In genomic region chr6:32581275-32582095, GRCh38 we compare ENCODE assay signal across 19 cellular contexts. TPM values are rescaled to one million over a fixed set of nuclear protein-coding genes. Genes with fewer than 3 reads are reported as not detected.
DNase-seq lines count a peak whose midpoint lies in the region; ATAC-seq, FAIRE-seq and TF ChIP-seq lines count a peak whose summit lies in the region.
"Had no signal": no experiment of that assay in that cellular context is flagged by ENCODE, and none has a peak within 500 bp of the region (broad histone marks: within the 10 kb centered on the region; RNA-seq: fewer than 3 reads in every experiment).

No MANE protein-coding gene starts in this region.

- no peaks in the 10 kb centered on the region for H3K36me3 ChIP-seq in PC-3 (ENCODE audit: low read depth, low read length)
- H3K36me3 ChIP-seq: BLaER1 treated with 17β-estradiol and CSF1 and Interleukin-3, amounts not matched to agents 10 nM and 100 nM; Peyer's patch had no signal

- no peaks in the 10 kb centered on the region for H4K20me1 ChIP-seq in PC-3 (ENCODE audit: low read length)
- H4K20me1 ChIP-seq: BLaER1 treated with 17β-estradiol and CSF1 and Interleukin-3, amounts not matched to agents 10 nM and 100 nM had no signal

- intact Hi-C loops in PC-3 (cut with micrococcal nuclease) = no loop called here

- no peak overlapping the region for H3K4me2 ChIP-seq in PC-3 (ENCODE audit: low read length)
- H3K4me2 ChIP-seq: BLaER1 treated with 17β-estradiol and CSF1 and Interleukin-3, amounts not matched to agents 10 nM and 100 nM had no signal

- H3K9me3 Mint-ChIP-seq in stimulated activated effector memory CD8-positive, alpha-beta T cell treated with anti-CD3 and anti-CD28 coated beads, Interleukin-12 subunit alpha, Interleukin-12 subunit beta, amount 100 ng/mL, for 72 hours = no peaks in the 10 kb centered on the region
- no peaks in the 10 kb centered on the region for H3K9me3 Mint-ChIP-seq in progenitor cell of endocrine pancreas (ENCODE audit: low read depth)

- H2AFZ ChIP-seq in PC-3 (ENCODE audit: low read length) = no peak overlapping the region

- H3K4me1 Mint-ChIP-seq in T-helper 17 cell (peaks cover 8% of the 10 kb centered on the region), progenitor cell of endocrine pancreas (ENCODE audit: low read depth) (peaks cover 8% of the 10 kb centered on the region)
- H3K4me1 Mint-ChIP-seq in stimulated activated effector memory CD8-positive, alpha-beta T cell treated with anti-CD3 and anti-CD28 coated beads, Interleukin-12 subunit alpha, Interleukin-12 subunit beta, amount 100 ng/mL, for 72 hours = peaks cover 44% of the 10 kb centered on the region

- POLR2A ChIA-PET in PC-3 (lab: Charles Lee; ENCODE audit: unreplicated experiment) = no interaction called here

- no peaks in the 10 kb centered on the region for H3K4me1 ChIP-seq in PC-3 (ENCODE audit: insufficient read depth, low read length)
- H3K4me1 ChIP-seq: BLaER1 treated with 17β-estradiol and CSF1 and Interleukin-3, amounts not matched to agents 10 nM and 100 nM; Peyer's patch had no signal

- peak; percentile 53; the same call in 1 of the 2 replicates for TF ChIP-seq POLR2A in GM12892 (IDR thresholded peaks at IDR 0.05; ENCODE audit: low read depth, low read length)

- H3F3A ChIP-seq in PC-3 (ENCODE audit: low read length, unreplicated experiment) = no peaks in the 10 kb centered on the region

- H3K36me3 Mint-ChIP-seq in T-helper 17 cell (ENCODE audit: low read depth) = peaks cover 5% of the 10 kb centered on the region
- H3K36me3 Mint-ChIP-seq in stimulated activated effector memory CD8-positive, alpha-beta T cell treated with anti-CD3 and anti-CD28 coated beads, Interleukin-12 subunit alpha, Interleukin-12 subunit beta, amount 100 ng/mL, for 72 hours = peaks cover 90% of the 10 kb centered on the region
- peaks cover 3% of the 10 kb centered on the region for H3K36me3 Mint-ChIP-seq in progenitor cell of endocrine pancreas (ENCODE audit: insufficient read depth)

- no peak for TF ChIP-seq CTCF in PC-3 (conservative IDR thresholded peaks at IDR 0.05; ENCODE audit: low read depth, low read length)
- TF ChIP-seq CTCF in progenitor cell of endocrine pancreas (IDR thresholded peaks at IDR 0.05; ENCODE audit: unreplicated experiment) = no peak

- H3K4me3 ChIP-seq in PC-3 (ENCODE audit: low read length) = no peak overlapping the region
- H3K4me3 ChIP-seq: BLaER1 treated with 17β-estradiol and CSF1 and Interleukin-3, amounts not matched to agents 10 nM and 100 nM; Peyer's patch had no signal

- no peak overlapping the region for H3K9ac ChIP-seq in PC-3 (ENCODE audit: low read length)
- H3K9ac ChIP-seq: BLaER1 treated with 17β-estradiol and CSF1 and Interleukin-3, amounts not matched to agents 10 nM and 100 nM had no signal

- DNase-seq in GM12892 (ENCODE audit: insufficient read length) (no peak), T-helper 17 cell (no peak), iris pigment epithelial cell (ENCODE audit: low read depth) (peak; percentile 7), PC-3 (no peak), progenitor cell of endocrine pancreas (ENCODE audit: low spot score, unreplicated experiment) (no peak)
- DNase-seq in stimulated activated effector memory CD8-positive, alpha-beta T cell treated with anti-CD3 and anti-CD28 coated beads, Interleukin-12 subunit alpha, Interleukin-12 subunit beta, amount 100 ng/mL, for 72 hours (ENCODE audit: low spot score in 2 of 2) = no peak
- DNase-seq: COR-L47, DMS153, GOT3, KG1, NCI-H1092, NCI-H1694, NCI-H446 treated with DMSO at 0.1 percent for 48 hours, NCI-H748 treated with DMSO at 0.1 percent for 48 hours had no signal

- H3K4me3 Mint-ChIP-seq in T-helper 17 cell (no peak overlapping the region), progenitor cell of endocrine pancreas (ENCODE audit: low read depth) (no peak overlapping the region)
- H3K4me3 Mint-ChIP-seq in stimulated activated effector memory CD8-positive, alpha-beta T cell treated with anti-CD3 and anti-CD28 coated beads, Interleukin-12 subunit alpha, Interleukin-12 subunit beta, amount 100 ng/mL, for 72 hours = no peak overlapping the region

- CTCF ChIA-PET in PC-3 (lab: Charles Lee) = no interaction called here

- no peak overlapping the region for H3K27ac ChIP-seq in PC-3 (ENCODE audit: low read length)
- H3K27ac ChIP-seq: BLaER1 treated with 17β-estradiol and CSF1 and Interleukin-3, amounts not matched to agents 10 nM and 100 nM had no signal

- H3K27ac Mint-ChIP-seq in T-helper 17 cell (peak overlapping the region; percentile 49), progenitor cell of endocrine pancreas (no peak overlapping the region)
- H3K27ac Mint-ChIP-seq in stimulated activated effector memory CD8-positive, alpha-beta T cell treated with anti-CD3 and anti-CD28 coated beads, Interleukin-12 subunit alpha, Interleukin-12 subunit beta, amount 100 ng/mL, for 72 hours = peak overlapping the region; percentile 88

- H3K79me2 ChIP-seq in PC-3 (ENCODE audit: low read length) = no peaks in the 10 kb centered on the region

- no peak for FAIRE-seq in GM12892 (lab: Jason Lieb, UNC)

- peaks cover 28% of the 10 kb centered on the region for H3K27me3 Mint-ChIP-seq in T-helper 17 cell
- H3K27me3 Mint-ChIP-seq in progenitor cell of endocrine pancreas = peaks cover 26% of the 10 kb centered on the region

- peaks cover 5% of the 10 kb centered on the region; the same call in 1 of the 2 replicates for H3K27me3 ChIP-seq in PC-3 (ENCODE audit: low read length)
- H3K27me3 ChIP-seq: BLaER1 treated with 17β-estradiol and CSF1 and Interleukin-3, amounts not matched to agents 10 nM and 100 nM; Peyer's patch had no signal

- no TSS peak for BruUV-seq in PC-3 (replicated peaks; lab: Mats Ljungman, UMichigan)

- no peaks in the 10 kb centered on the region for H3K9me2 ChIP-seq in PC-3 (replicated peaks; ENCODE audit: low read length)

- H3K9me3 ChIP-seq in T-helper 17 cell (ENCODE audit: control insufficient read depth, low read length, poor library complexity, severe bottlenecking) = no peaks in the 10 kb centered on the region
- no peaks in the 10 kb centered on the region for H3K9me3 ChIP-seq in PC-3 (ENCODE audit: low read length)
- H3K9me3 ChIP-seq: BLaER1 treated with 17β-estradiol and CSF1 and Interleukin-3, amounts not matched to agents 10 nM and 100 nM; Peyer's patch had no signal

- no peak for ATAC-seq in T-helper 17 cell
- ATAC-seq in stimulated activated effector memory CD8-positive, alpha-beta T cell treated with anti-CD3 and anti-CD28 coated beads, Interleukin-12 subunit alpha, Interleukin-12 subunit beta, amount 100 ng/mL, for 72 hours = no peak
- ATAC-seq in HG03139 (IDR thresholded peaks at IDR 0.05; ENCODE audit: unreplicated experiment) = no peak
- no peak for ATAC-seq in PC-3
- ATAC-seq in GM19023 (IDR thresholded peaks at IDR 0.05; ENCODE audit: unreplicated experiment) = no peak

RNA-seq across cellular contexts. Expression of gene HLA-DRB1, which starts 8.2 kb away (rescaled TPM):
- 896 TPM for polyA plus RNA-seq in GM12892 (2012; ENCODE audit: missing spikeins)
- total RNA-seq in T-helper 17 cell = 10 to 100 TPM; 39.8 to 46.5 TPM
- total RNA-seq in PC-3 (2014; rRNA removed) = not detected in 2 replicates
- total RNA-seq in progenitor cell of endocrine pancreas = 4.6 and 7.7 TPM in 2 replicates

RNA-seq across cellular contexts. Expression of gene HLA-DRB5, which starts 51.4 kb away (rescaled TPM):
- polyA plus RNA-seq in GM12892 (2012; ENCODE audit: missing spikeins) = 116 TPM
- 1 to 10 TPM; 2.8 to 8.8 TPM for total RNA-seq in T-helper 17 cell
- not detected in 2 replicates for total RNA-seq in PC-3 (2014; rRNA removed)
- 0.60 and 0.71 TPM in 2 replicates for total RNA-seq in progenitor cell of endocrine pancreas
- total RNA-seq: M059J had no signal

RNA-seq across cellular contexts. Expression of gene HLA-DQA1, which starts 55.7 kb away (rescaled TPM):
- polyA plus RNA-seq in GM12892 (2012; ENCODE audit: missing spikeins) = 1,511 TPM
- 10 to 100 TPM; 18.2 to 21.5 TPM for total RNA-seq in T-helper 17 cell
- total RNA-seq in PC-3 (2014; rRNA removed) = not detected in 2 replicates
- not detected in 2 replicates for total RNA-seq in progenitor cell of endocrine pancreas
- total RNA-seq: M059J had no signal

Comparison
In these comparisons a context has a peak if more than half of its experiments do, and no peak if none do; other contexts are left out.
1. RNA of gene HLA-DQA1, which starts 55.7 kb away (total RNA-seq): 18.2 to 21.5 TPM in T-helper 17 cell; not detected in PC-3 and not detected in progenitor cell of endocrine pancreas; every median in the first group is over 10 times any median in the second.